Comparison of ENCODE assay signal across 1 cellular context in the genomic region with DNA sequence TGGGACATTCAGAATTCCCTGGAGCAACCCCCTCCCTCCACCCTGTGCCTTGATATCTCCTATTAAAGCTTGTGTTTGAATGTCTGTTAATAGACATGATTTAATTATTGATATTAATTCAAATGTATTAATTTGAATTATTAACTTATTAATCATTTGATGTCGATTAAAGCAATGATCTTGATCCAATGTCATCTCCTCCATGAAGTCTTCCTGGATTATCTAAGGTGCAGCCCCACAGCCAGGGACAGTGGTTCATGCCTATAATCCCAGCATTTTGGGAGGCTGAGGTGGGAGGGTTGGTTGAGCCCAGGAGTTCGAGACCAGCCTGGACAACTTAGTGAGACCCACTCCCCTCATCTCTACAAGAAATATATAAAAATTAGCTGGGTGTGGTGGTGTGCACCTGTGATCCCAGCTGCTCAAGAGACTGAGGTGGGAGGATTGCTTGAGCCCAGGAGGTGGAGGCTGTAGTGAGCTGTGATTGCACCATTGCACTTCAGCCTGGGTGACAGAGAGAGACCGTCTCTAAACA.
TF ChIP-seq lines count a peak whose summit lies in the region.

No MANE protein-coding gene starts in this region.

TF ChIP-seq in A549, 52 proteins besides CTCF, POLR2A, EP300 and RAD21:
- TF ChIP-seq NFE2L2 (conservative IDR thresholded peaks at IDR 0.05; ENCODE audit: low read length) (no peak), ZFP36 (IDR thresholded peaks at IDR 0.05; ENCODE audit: borderline replicate concordance, partially characterized antibody) (peak; percentile 33)
